ENCODE assay signal across 27 cellular contexts in genomic region chr16:68252383-68252782, GRCh38. TPM values are rescaled to one million over a fixed set of nuclear protein-coding genes. Genes with fewer than 3 reads are reported as not detected.
DNase-seq lines count a peak whose midpoint lies in the region; ATAC-seq and TF ChIP-seq lines count a peak whose summit lies in the region.
"Had no signal": no experiment of that assay in that cellular context is flagged by ENCODE, and none has a peak within 500 bp of the region (broad histone marks: within the 10 kb centered on the region; RNA-seq: fewer than 3 reads in every experiment).

No MANE protein-coding gene starts in this region.

- H3K4me3 ChIP-seq in psoas muscle (no peak overlapping the region), smooth muscle cell (no peak overlapping the region)
- H3K4me3 ChIP-seq: GM23338, prostate gland had no signal

- no peaks in the 10 kb centered on the region for H3F3A ChIP-seq in smooth muscle cell (ENCODE audit: low read depth)

- ATAC-seq in left ventricle myocardium superior (peak; percentile 44), psoas muscle (peak; percentile 24 to 47 (median 38)), GM19452 (IDR thresholded peaks at IDR 0.05; ENCODE audit: unreplicated experiment) (no peak)
- ATAC-seq in activated T-cell treated with anti-CD3 and anti-CD28 coated beads, Interleukin-2, amount 50 U/mL, for 4 hours = no peak
- ATAC-seq: CD8-positive, alpha-beta T cell; GM23338; PC-3 had no signal

- H3K4me2 ChIP-seq in smooth muscle cell = no peak overlapping the region
- H3K4me2 ChIP-seq: GM23338 had no signal

- no peaks in the 10 kb centered on the region for H3K9me3 Mint-ChIP-seq in activated T-cell treated with anti-CD3 and anti-CD28 coated beads, Interleukin-2, amount 50 U/mL, for 4 hours
- H3K9me3 Mint-ChIP-seq: activated CD4-positive, alpha-beta T cell treated with anti-CD3 and anti-CD28 coated beads, Interleukin-2, amount 10 ng/mL, durations not matched to agents 24 days and 14 days; activated T-cell treated with anti-CD3 and anti-CD28 coated beads, Interleukin-2, amount 50 U/mL, for 24 hours; CD8-positive, alpha-beta T cell; GM23338 had no signal

- no peak overlapping the region for H2AFZ ChIP-seq in smooth muscle cell (ENCODE audit: low read depth)
- H2AFZ ChIP-seq: GM23338 had no signal

- in situ Hi-C loops in GM13977 (cut with MboI; ENCODE audit: low pct_unique_long_range_greater_than_20kb, low sequenced_read_pairs, unreplicated experiment) = no loop called here

- DNase-seq in RWPE1 (ENCODE audit: low spot score) (no peak), left ventricle myocardium superior (no peak), psoas muscle (peak in 1 of 2 donors; percentile 40), GM13977 (ENCODE audit: low spot score) (no peak), smooth muscle cell (lab: John Stamatoyannopoulos, UW; ENCODE audit: unreplicated experiment) (no peak)
- no peak for DNase-seq in activated T-cell treated with anti-CD3 and anti-CD28 coated beads, Interleukin-2, amount 50 U/mL, for 4 hours
- DNase-seq: activated CD4-positive, alpha-beta T cell treated with anti-CD3 and anti-CD28 coated beads, Interleukin-2, amount 10 ng/mL, durations not matched to agents 24 days and 14 days; activated gamma-delta T cell treated with Interleukin-2 at 50 U/mL for 16 hours; activated T-cell treated with anti-CD3 and anti-CD28 coated beads, Interleukin-2, amount 50 U/mL, for 24 hours; CD8-positive, alpha-beta T cell; dermis blood vessel endothelial cell; glutamatergic neuron; Kasumi-1; kidney glomerular epithelial cell; mammary epithelial cell; NCI-H1694 treated with DMSO at 0.1 percent for 48 hours; NCI-H2171; NCI-H510A; PC-3; SHP77 treated with DMSO at 0.1 percent for 48 hours; SW 1271; T-helper 9 cell; WERI-Rb-1 had no signal

- TF ChIP-seq CTCF in RWPE1 (conservative IDR thresholded peaks at IDR 0.05; ENCODE audit: low read depth) (no peak), psoas muscle (IDR thresholded peaks at IDR 0.05) (no peak), GM13977 (IDR thresholded peaks at IDR 0.05; ENCODE audit: extremely low read depth, insufficient read depth, missing control alignments) (no peak), smooth muscle cell (IDR thresholded peaks at IDR 0.05; ENCODE audit: borderline replicate concordance, insufficient read depth, poor library complexity, severe bottlenecking) (no peak)

- H3K27me3 ChIP-seq in psoas muscle (ENCODE audit: insufficient read depth in 3 of 3, low read length in 2 of 3) (no peaks in the 10 kb centered on the region), smooth muscle cell (ENCODE audit: low read depth) (no peaks in the 10 kb centered on the region)

- 40 to 66% (median 44%) methylated on average over 5 of the region's 5 CpGs for WGBS in psoas muscle, 3 donors
- 93% methylated on average over 5 of the region's 5 CpGs for WGBS in smooth muscle cell (ENCODE audit: low lambda C conversion rate)

- no peaks in the 10 kb centered on the region for H3K27me3 Mint-ChIP-seq in activated T-cell treated with anti-CD3 and anti-CD28 coated beads, Interleukin-2, amount 50 U/mL, for 4 hours (ENCODE audit: low read depth)
- H3K27me3 Mint-ChIP-seq: activated CD4-positive, alpha-beta T cell treated with anti-CD3 and anti-CD28 coated beads, Interleukin-2, amount 10 ng/mL, durations not matched to agents 24 days and 14 days; activated T-cell treated with anti-CD3 and anti-CD28 coated beads, Interleukin-2, amount 50 U/mL, for 24 hours had no signal

- H3K4me1 ChIP-seq in psoas muscle (peaks cover 71% of the 10 kb centered on the region), smooth muscle cell (ENCODE audit: low read depth) (no peaks in the 10 kb centered on the region)
- H3K4me1 ChIP-seq: prostate gland had no signal

- H3K27ac ChIP-seq in RWPE1 = 0 out of 2 replicates have a peak overlapping the region, but pooled peaks have one; percentile 35
- H3K27ac ChIP-seq in psoas muscle = peak overlapping the region; percentile 99
- H3K27ac ChIP-seq in smooth muscle cell (ENCODE audit: low read depth) = no peak overlapping the region
- H3K27ac ChIP-seq: HL-60, prostate gland, WERI-Rb-1 had no signal

- no peaks in the 10 kb centered on the region for H3K79me2 ChIP-seq in smooth muscle cell (ENCODE audit: low read depth)

- intact Hi-C loops in left ventricle myocardium superior (cut with micrococcal nuclease) (no loop called here), psoas muscle (cut with DNase I) (no loop called here)

- peaks cover 14% of the 10 kb centered on the region for H3K36me3 Mint-ChIP-seq in activated T-cell treated with anti-CD3 and anti-CD28 coated beads, Interleukin-2, amount 50 U/mL, for 4 hours (ENCODE audit: insufficient read depth)

- no peaks in the 10 kb centered on the region for H3K9me3 ChIP-seq in psoas muscle
- no peaks in the 10 kb centered on the region for H3K9me3 ChIP-seq in smooth muscle cell (replicated peaks; ENCODE audit: low read depth)
- H3K9me3 ChIP-seq: prostate gland had no signal

- POLR2A ChIA-PET in RWPE1 (lab: Yijun Ruan, JAX; ENCODE audit: low non-redundant PET) = no interaction called here

- H3K9ac ChIP-seq in smooth muscle cell (ENCODE audit: low read depth) = no peak overlapping the region

- no peak overlapping the region for H3K4me3 Mint-ChIP-seq in activated T-cell treated with anti-CD3 and anti-CD28 coated beads, Interleukin-2, amount 50 U/mL, for 4 hours
- H3K4me3 Mint-ChIP-seq: activated CD4-positive, alpha-beta T cell treated with anti-CD3 and anti-CD28 coated beads, Interleukin-2, amount 10 ng/mL, durations not matched to agents 24 days and 14 days; activated T-cell treated with anti-CD3 and anti-CD28 coated beads, Interleukin-2, amount 50 U/mL, for 24 hours; CD8-positive, alpha-beta T cell; GM23338 had no signal

- peaks cover 1% of the 10 kb centered on the region for H3K4me1 Mint-ChIP-seq in activated T-cell treated with anti-CD3 and anti-CD28 coated beads, Interleukin-2, amount 50 U/mL, for 4 hours (ENCODE audit: low read depth)
- H3K4me1 Mint-ChIP-seq: GM23338 had no signal

- H4K20me1 ChIP-seq in smooth muscle cell (ENCODE audit: low read depth) = no peaks in the 10 kb centered on the region

- peaks cover 8 to 75% of the 10 kb centered on the region in 2 donors for H3K36me3 ChIP-seq in psoas muscle (ENCODE audit: insufficient read depth in 1 of 2, low read depth in 1 of 2)
- no peaks in the 10 kb centered on the region for H3K36me3 ChIP-seq in smooth muscle cell (ENCODE audit: low read depth)
- H3K36me3 ChIP-seq: prostate gland had no signal

- CTCF ChIA-PET in RWPE1 (lab: Yijun Ruan, JAX) = interaction anchor here (1.6 to 2.1 kb wide), 2 partner anchors 9 to 12 kb away, joined by 4 to 5 read pairs; partner anchors contain the start of gene SLC7A6

RNA-seq across cellular contexts. Expression of gene PLA2G15, which starts 7.2 kb away (rescaled TPM):
- total RNA-seq in left ventricle myocardium superior = 33.8 TPM
- total RNA-seq in psoas muscle = 10 to 100 TPM; 28.0 to 65.0 (median 31.0) TPM
- polyA plus RNA-seq in psoas muscle = 10 to 100 TPM; 13.0 to 31.7 (median 22.6) TPM
- total RNA-seq in activated T-cell treated with anti-CD3 and anti-CD28 coated beads, Interleukin-2, amount 50 U/mL, for 4 hours = 10 to 100 TPM in 1 of 3 donors, 1 to 10 TPM in 2; 7.4 to 11.0 (median 7.9) TPM
- total RNA-seq in smooth muscle cell = 22.5 and 24.2 TPM in 2 replicates
- polyA plus RNA-seq in smooth muscle cell = 29.7 and 38.3 TPM in 2 replicates

RNA-seq across cellular contexts. Expression of gene SLC7A6, which starts 11.9 kb away (rescaled TPM):
- total RNA-seq in left ventricle myocardium superior (38.2 TPM), psoas muscle (100 to 1,000 TPM in 1 of 4 donors, 10 to 100 TPM in 3; 25.6 to 217 (median 70.5) TPM), smooth muscle cell (16.5 and 22.7 TPM in 2 replicates)
- polyA plus RNA-seq in psoas muscle (10 to 100 TPM in 2 of 3 donors, 1 to 10 TPM in 1; 9.2 to 55.2 (median 36.4) TPM), smooth muscle cell (11.4 and 15.9 TPM in 2 replicates)
- 100 to 1,000 TPM in 2 of 3 donors, 10 to 100 TPM in 1; 91.3 to 103 (median 103) TPM for total RNA-seq in activated T-cell treated with anti-CD3 and anti-CD28 coated beads, Interleukin-2, amount 50 U/mL, for 4 hours

RNA-seq across cellular contexts. Expression of gene ESRP2, which starts 16.5 kb away (rescaled TPM):
- total RNA-seq in left ventricle myocardium superior = 0.87 TPM
- not detected for total RNA-seq in psoas muscle
- under 1 TPM; 0.03 to 0.08 (median 0.05) TPM for polyA plus RNA-seq in psoas muscle
- 1 to 10 TPM in 1 of 3 donors, under 1 TPM in 2; 0.53 to 1.3 (median 0.68) TPM for total RNA-seq in activated T-cell treated with anti-CD3 and anti-CD28 coated beads, Interleukin-2, amount 50 U/mL, for 4 hours
- 5.5 and 8.5 TPM in 2 replicates for total RNA-seq in smooth muscle cell
- 2.7 and 11.1 TPM in 2 replicates for polyA plus RNA-seq in smooth muscle cell
- total RNA-seq: CD8-positive, alpha-beta T cell had no signal

RNA-seq across cellular contexts. Expression of gene SLC7A6OS, which starts 58.4 kb away (rescaled TPM):
- total RNA-seq in left ventricle myocardium superior (14.2 TPM), psoas muscle (10 to 100 TPM in 2 of 4 donors, 1 to 10 TPM in 2; 7.9 to 12.6 (median 9.9) TPM), smooth muscle cell (8.3 and 9.6 TPM in 2 replicates)
- polyA plus RNA-seq in psoas muscle (10 to 100 TPM in 1 of 3 donors, 1 to 10 TPM in 2; 5.8 to 16.3 (median 9.5) TPM), smooth muscle cell (13.2 and 13.9 TPM in 2 replicates)
- total RNA-seq in activated T-cell treated with anti-CD3 and anti-CD28 coated beads, Interleukin-2, amount 50 U/mL, for 4 hours = 10 to 100 TPM; 19.0 to 27.6 (median 21.5) TPM

RNA-seq across cellular contexts. Expression of gene PRMT7, which starts 58.4 kb away (rescaled TPM):
- total RNA-seq in left ventricle myocardium superior = 30.9 TPM
- 10 to 100 TPM; 19.9 to 31.4 (median 26.6) TPM for total RNA-seq in psoas muscle
- 10 to 100 TPM; 18.9 to 45.1 (median 20.4) TPM for polyA plus RNA-seq in psoas muscle
- total RNA-seq in activated T-cell treated with anti-CD3 and anti-CD28 coated beads, Interleukin-2, amount 50 U/mL, for 4 hours = 10 to 100 TPM; 60.3 to 66.8 (median 63.0) TPM
- 16.3 and 22.1 TPM in 2 replicates for total RNA-seq in smooth muscle cell
- 19.7 and 25.4 TPM in 2 replicates for polyA plus RNA-seq in smooth muscle cell

Comparison
In these comparisons a context has a peak if more than half of its experiments do, and no peak if none do; other contexts are left out.
1. ATAC-seq: peak in left ventricle myocardium superior (single experiment) and psoas muscle (4 of 4); none in activated T-cell treated with anti-CD3 and anti-CD28 coated beads, Interleukin-2, amount 50 U/mL, for 4 hours (0 of 2) and GM19452 (single experiment).